In the genomic region with DNA sequence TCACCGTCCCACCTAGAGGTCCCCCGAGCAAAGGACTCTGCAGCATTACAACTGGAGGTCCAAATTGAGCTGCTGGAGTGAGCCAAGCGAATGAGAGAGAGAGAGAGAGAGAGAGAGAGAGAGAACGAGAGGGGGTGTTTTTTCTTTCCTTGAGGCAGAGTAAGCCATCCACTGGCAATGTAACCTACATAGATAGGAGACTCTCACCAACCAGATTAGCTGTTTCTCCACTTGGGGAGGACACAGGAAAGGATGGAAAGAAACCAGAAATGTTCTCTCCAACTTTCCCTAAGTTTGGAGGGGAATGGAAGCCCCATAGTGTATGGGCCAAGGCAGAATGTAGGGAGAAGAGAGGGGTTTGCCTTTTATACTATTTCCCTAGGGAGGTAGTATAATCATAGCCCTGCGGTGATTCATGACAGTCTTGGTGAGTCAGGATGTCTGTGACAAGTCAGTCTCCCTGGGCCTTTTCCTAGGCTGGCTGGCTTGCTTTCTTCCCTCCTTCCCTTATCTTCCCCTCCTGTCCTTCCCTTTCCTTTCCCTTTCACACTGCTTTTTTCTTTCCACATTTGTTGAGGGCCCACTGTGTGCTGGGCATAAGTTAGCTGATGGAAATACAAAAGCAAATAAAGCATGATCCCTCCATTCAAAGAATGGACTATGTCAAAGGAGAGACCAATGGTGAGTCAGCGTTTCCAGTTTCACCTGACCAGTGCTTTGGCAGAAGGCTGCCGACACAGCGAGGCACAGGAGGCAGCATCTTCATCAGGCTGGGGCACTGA, we compare ENCODE assay signal across 10 cellular contexts. TPM values are rescaled to one million over a fixed set of nuclear protein-coding genes. Genes with fewer than 3 reads are reported as not detected.
A peak's percentile ranks its signal among the peaks of the same experiment; 100 is the strongest.
DNase-seq lines count a peak whose midpoint lies in the region; TF ChIP-seq lines count a peak whose summit lies in the region.
"Had no signal": no experiment of that assay in that cellular context is flagged by ENCODE, and none has a peak within 500 bp of the region (broad histone marks: within the 10 kb centered on the region; RNA-seq: fewer than 3 reads in every experiment).

No MANE protein-coding gene starts in this region.

- no peak overlapping the region for H4K8ac ChIP-seq in neuronal stem cell (ENCODE audit: low read depth, low read length)

- no CpG with 5 or more reads among the region's 8 CpGs for WGBS in neuronal stem cell (ENCODE audit: extremely low coverage in 2 of 2, insufficient read length in 2 of 2, insufficient replicate concordance in 1 of 2), 2 donors

- H2BK120ac ChIP-seq in neuronal stem cell (ENCODE audit: low read depth, low read length), result no peak overlapping the region

- H3K4me2 ChIP-seq in neuronal stem cell (ENCODE audit: insufficient read depth, low read length, poor library complexity, severe bottlenecking), result no peak overlapping the region

- H2AFZ ChIP-seq in neuronal stem cell (ENCODE audit: low read length), result peak overlapping the region; percentile 57

- no peak overlapping the region for H2BK15ac ChIP-seq in neuronal stem cell (ENCODE audit: low read length)

- H3K4ac ChIP-seq in neuronal stem cell (ENCODE audit: low read length), result no peak overlapping the region

- H3K4me3 ChIP-seq in NB4 (ENCODE audit: low read depth, low read length) (no peak overlapping the region), coronary artery (no peak overlapping the region), neuronal stem cell (ENCODE audit: low read length in 2 of 2) (no peak overlapping the region), H7 (ENCODE audit: insufficient read depth, low read depth, low read length) (no peak overlapping the region)

- H3K27ac ChIP-seq in coronary artery (peak overlapping the region; percentile 54 to 82), neuronal stem cell (replicated peaks; ENCODE audit: low read length) (no peak overlapping the region)

- TF ChIP-seq POLR2A in NB4 (IDR thresholded peaks at IDR 0.05; ENCODE audit: extremely low read depth, insufficient read length), result no peak

- TF ChIP-seq CTCF in NB4 (IDR thresholded peaks at IDR 0.05; ENCODE audit: low read depth, low read length), result no peak
- TF ChIP-seq CTCF in coronary artery (IDR thresholded peaks at IDR 0.05), result no peak

- H3K14ac ChIP-seq in neuronal stem cell (ENCODE audit: low read length), result no peak overlapping the region

- no peak overlapping the region for H4K91ac ChIP-seq in neuronal stem cell (ENCODE audit: low read depth, low read length, poor library complexity)

- H3K9ac ChIP-seq in neuronal stem cell (ENCODE audit: low read depth, low read length, poor library complexity), result no peak overlapping the region

- no peaks in the 10 kb centered on the region for H3K9me3 ChIP-seq in neuronal stem cell (replicated peaks in 1 of 2; ENCODE audit: control insufficient read depth in 2 of 2, insufficient read depth in 1 of 2, low read depth in 1 of 2, low read length in 2 of 2)

- H2BK5ac ChIP-seq in neuronal stem cell (ENCODE audit: low read length), result no peak overlapping the region

- no peak overlapping the region for H3K23ac ChIP-seq in neuronal stem cell (ENCODE audit: low read depth, low read length, poor library complexity)

- no peak overlapping the region for H2AK5ac ChIP-seq in neuronal stem cell (ENCODE audit: low read depth, low read length)

- H3K79me1 ChIP-seq in neuronal stem cell (ENCODE audit: low read depth, low read length), result no peaks in the 10 kb centered on the region

- H3K36me3 ChIP-seq in neuronal stem cell (replicated peaks in 1 of 2; ENCODE audit: control insufficient read depth in 2 of 2, insufficient read depth in 2 of 2, low read length in 2 of 2), result no peaks in the 10 kb centered on the region
- H3K36me3 ChIP-seq in H7 (replicated peaks; ENCODE audit: control insufficient read depth, insufficient read depth, low read length), result no peaks in the 10 kb centered on the region

- H3K27me3 ChIP-seq in neuronal stem cell (ENCODE audit: control insufficient read depth in 3 of 3, insufficient read depth in 3 of 3, low read depth in 1 of 3, low read length in 3 of 3) (no peaks in the 10 kb centered on the region), H7 (ENCODE audit: control insufficient read depth, insufficient read depth, low read length) (no peaks in the 10 kb centered on the region)

- no peak overlapping the region for H3K18ac ChIP-seq in neuronal stem cell (ENCODE audit: low read length)

- H2BK12ac ChIP-seq in neuronal stem cell (ENCODE audit: low read length), result no peak overlapping the region

- DNase-seq in EH (ENCODE audit: low read depth) (peak; percentile 91), NB4 (ENCODE audit: low read depth) (peak; percentile 65), coronary artery (ENCODE audit: low spot score) (no peak), neuronal stem cell (ENCODE audit: low spot score) (no peak), NCI-H2171 (lab: John Stamatoyannopoulos, UW) (no peak), NCI-H526 treated with DMSO at 0.1 percent for 48 hours (lab: John Stamatoyannopoulos, UW) (no peak), H7 (no peak)
- DNase-seq in activated CD8-positive, alpha-beta memory T cell treated with anti-CD3 and anti-CD28 coated beads, Interleukin-2, amount 50 U/mL, for 4 hours, result no peak
- DNase-seq: activated CD4-positive, CD25-positive, alpha-beta regulatory T cell; NCI-H187 treated with DMSO at 0.1 percent for 48 hours had no signal

- H3K4me1 ChIP-seq in neuronal stem cell (ENCODE audit: control insufficient read depth in 2 of 2, insufficient read depth in 1 of 2, low read depth in 1 of 2, low read length in 2 of 2), result peaks cover 3 to 20% of the 10 kb centered on the region in 2 donors

RNA-seq across cellular contexts. Expression of a gene that starts 7.1 kb away (rescaled TPM):
- polyA plus RNA-seq in neuronal stem cell (2013, experiment 1 of 2), result 0.04 TPM
- polyA plus RNA-seq in neuronal stem cell (2013, experiment 2 of 2), result 0.03 TPM
- 0.03 and 0.33 TPM in 2 replicates for total RNA-seq in H7 (2014; rRNA removed; shearing (Covaris generic))

RNA-seq across cellular contexts. Expression of a gene that starts 26.6 kb away (rescaled TPM):
- polyA plus RNA-seq in neuronal stem cell (2013, experiment 1 of 2), result 24.5 TPM
- polyA plus RNA-seq in neuronal stem cell (2013, experiment 2 of 2), result 25.2 TPM
- total RNA-seq in H7 (2014; rRNA removed; shearing (Covaris generic)), result 31.0 and 45.7 TPM in 2 replicates

RNA-seq across cellular contexts. Expression of a gene that starts 27.7 kb away (rescaled TPM):
- 47.2 TPM for polyA plus RNA-seq in neuronal stem cell (2013, experiment 1 of 2)
- 47.9 TPM for polyA plus RNA-seq in neuronal stem cell (2013, experiment 2 of 2)
- 31.9 and 41.3 TPM in 2 replicates for total RNA-seq in H7 (2014; rRNA removed; shearing (Covaris generic))

RNA-seq across cellular contexts. Expression of a gene that starts 59.0 kb away (rescaled TPM):
- polyA plus RNA-seq in neuronal stem cell (2013, experiment 1 of 2), result 2.2 TPM
- 2.0 TPM for polyA plus RNA-seq in neuronal stem cell (2013, experiment 2 of 2)
- total RNA-seq in H7 (2014; rRNA removed; shearing (Covaris generic)), result 17.5 and 18.0 TPM in 2 replicates

Comparison
In these comparisons a context has a peak if more than half of its experiments do, and no peak if none do; other contexts are left out.
1. DNase-seq: peak in EH (single experiment) and NB4 (single experiment); none in coronary artery (single experiment), neuronal stem cell (single experiment), NCI-H2171 (single experiment), NCI-H526 treated with DMSO at 0.1 percent for 48 hours (single experiment), activated CD8-positive, alpha-beta memory T cell treated with anti-CD3 and anti-CD28 coated beads, Interleukin-2, amount 50 U/mL, for 4 hours (single experiment) and H7 (single experiment).